ENCODE assay signal across 13 cellular contexts in the genomic region with DNA sequence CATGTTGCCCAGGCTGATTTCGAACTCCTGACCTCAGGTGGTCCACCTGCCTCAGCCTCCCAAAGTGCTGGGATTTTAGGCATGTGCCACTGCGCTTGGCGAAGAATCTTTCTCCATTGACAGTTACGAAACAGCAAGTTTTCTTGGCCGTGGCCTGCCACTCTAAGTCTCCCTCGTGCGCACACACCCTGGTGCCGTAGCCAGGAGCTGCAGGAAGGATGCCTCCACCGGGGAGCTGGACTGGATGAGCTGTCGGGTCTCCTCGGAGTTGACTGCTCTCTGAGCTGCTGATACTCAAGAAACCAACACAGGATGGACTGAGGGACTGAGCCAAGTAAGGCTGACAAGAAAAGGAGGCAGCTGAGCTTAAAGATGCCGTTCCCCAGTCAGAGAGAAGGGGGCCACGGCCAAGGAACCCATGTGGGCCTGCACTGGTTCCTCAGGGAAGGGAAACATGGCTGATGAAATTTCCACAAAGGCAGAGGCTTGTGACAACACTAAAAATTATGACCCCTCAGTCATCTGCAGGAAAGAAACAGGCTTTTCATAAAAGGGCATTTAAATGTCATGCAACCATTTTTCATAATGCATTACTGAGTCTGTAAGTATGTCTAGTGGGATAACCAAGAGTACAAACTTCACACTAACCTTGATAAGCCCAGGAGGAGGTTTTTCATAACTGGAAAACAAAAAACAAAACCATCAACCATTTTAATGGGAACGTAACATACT. TPM values are rescaled to one million over a fixed set of nuclear protein-coding genes. Genes with fewer than 3 reads are reported as not detected.
DNase-seq lines count a peak whose midpoint lies in the region; ATAC-seq and TF ChIP-seq lines count a peak whose summit lies in the region.
"Had no signal": no experiment of that assay in that cellular context is flagged by ENCODE, and none has a peak within 500 bp of the region (broad histone marks: within the 10 kb centered on the region; RNA-seq: fewer than 3 reads in every experiment).

No MANE protein-coding gene starts in this region.

- H3K4me1 Mint-ChIP-seq in activated B cell treated with CpG ODN at 0.5 μM for 24 hours = peaks cover 25% of the 10 kb centered on the region
- H3K4me1 Mint-ChIP-seq in mesothelial cell of epicardium = peaks cover 14% of the 10 kb centered on the region
- H3K4me1 Mint-ChIP-seq: H9 had no signal

- no peaks in the 10 kb centered on the region for H4K20me1 ChIP-seq in OCI-LY3 (ENCODE audit: insufficient read depth, low read length)

- no peaks in the 10 kb centered on the region for H3K27me3 ChIP-seq in OCI-LY3 (ENCODE audit: low read depth, low read length)

- no peak overlapping the region for H2AFZ ChIP-seq in OCI-LY3 (ENCODE audit: low read depth, low read length)

- no peak overlapping the region for H3K4me3 ChIP-seq in OCI-LY3 (ENCODE audit: low read length)

- H3K4me1 ChIP-seq in OCI-LY3 (ENCODE audit: low read length) = peaks cover 21% of the 10 kb centered on the region
- H3K4me1 ChIP-seq: Caco-2 had no signal

- H3K9ac ChIP-seq in OCI-LY3 (ENCODE audit: low read length) = peak overlapping the region; percentile 27; the same call in 1 of the 2 replicates

- no peak overlapping the region for H3K4me3 Mint-ChIP-seq in activated B cell treated with CpG ODN at 0.5 μM for 24 hours
- no peak overlapping the region for H3K4me3 Mint-ChIP-seq in mesothelial cell of epicardium
- H3K4me3 Mint-ChIP-seq: CD4-positive, alpha-beta T cell; H9 had no signal

- H3K27ac Mint-ChIP-seq in activated B cell treated with CpG ODN at 0.5 μM for 24 hours = peak overlapping the region; percentile 31
- H3K27ac Mint-ChIP-seq in mesothelial cell of epicardium = peak overlapping the region; percentile 43
- H3K27ac Mint-ChIP-seq: CD4-positive, alpha-beta T cell; H9 had no signal

- no peaks in the 10 kb centered on the region for H3K27me3 Mint-ChIP-seq in activated B cell treated with CpG ODN at 0.5 μM for 24 hours
- H3K27me3 Mint-ChIP-seq in mesothelial cell of epicardium (ENCODE audit: low read depth) = no peaks in the 10 kb centered on the region
- H3K27me3 Mint-ChIP-seq: CD4-positive, alpha-beta T cell had no signal

- H3K27ac ChIP-seq in OCI-LY3 (ENCODE audit: low read length) = peak overlapping the region; percentile 97
- H3K27ac ChIP-seq: C4-2B had no signal

- H3K36me3 Mint-ChIP-seq in activated B cell treated with CpG ODN at 0.5 μM for 24 hours (ENCODE audit: low read depth) (peaks cover 22% of the 10 kb centered on the region), mesothelial cell of epicardium (peaks cover 38% of the 10 kb centered on the region)

- POLR2A ChIA-PET in activated B cell treated with CpG ODN at 0.5 μM for 24 hours (lab: Charles Lee) = interaction anchor here (0.6 to 3.2 kb wide), 3 partner anchors 12 to 37 kb away, joined by 5 to 30 read pairs (median 20); partner anchors contain the start of gene KBTBD2

- CTCF ChIA-PET in activated B cell treated with CpG ODN at 0.5 μM for 24 hours (lab: Charles Lee) = interaction anchor here (0.7 to 1.5 kb wide), 2 partner anchors 83 to 120 kb away, joined by 3 to 4 read pairs; no protein-coding TSS in a partner anchor

- H3K79me2 ChIP-seq in OCI-LY3 (ENCODE audit: low read length) = 0 out of 2 replicates have a peak, but pooled peaks cover 3% of the 10 kb centered on the region

- TF ChIP-seq POLR2A in GM18505 (IDR thresholded peaks at IDR 0.05; ENCODE audit: borderline replicate concordance, extremely low read depth, insufficient read depth, insufficient read length) = no peak

- no peaks in the 10 kb centered on the region for H3K9me3 ChIP-seq in OCI-LY3 (ENCODE audit: insufficient read depth, low read length)
- H3K9me3 ChIP-seq: Caco-2 had no signal

- intact Hi-C loops in activated B cell treated with CpG ODN at 0.5 μM for 24 hours (cut with micrococcal nuclease) = no loop called here

- ATAC-seq in activated B cell treated with CpG ODN at 0.5 μM for 24 hours (ENCODE audit: low read depth) (no peak), GM18505 (IDR thresholded peaks at IDR 0.05; ENCODE audit: unreplicated experiment) (no peak)

- H3K4me2 ChIP-seq in OCI-LY3 (ENCODE audit: low read length) = peak overlapping the region; percentile 64; the same call in 1 of the 2 replicates

- TF ChIP-seq CTCF in OCI-LY3 (IDR thresholded peaks at IDR 0.05; ENCODE audit: low read depth, low read length) (no peak), activated B cell treated with CpG ODN at 0.5 μM for 24 hours (IDR thresholded peaks at IDR 0.05) (no peak), mesothelial cell of epicardium (IDR thresholded peaks at IDR 0.05; ENCODE audit: unreplicated experiment) (no peak)

- DNase-seq in activated B cell treated with CpG ODN at 0.5 μM for 24 hours (no peak), mesothelial cell of epicardium (ENCODE audit: low spot score in 2 of 2, unreplicated experiment in 2 of 2) (no peak), NCI-H128 (lab: John Stamatoyannopoulos, UW; ENCODE audit: unreplicated experiment) (no peak), ureter (ENCODE audit: low spot score) (no peak), SKM-1 (lab: John Stamatoyannopoulos, UW; ENCODE audit: unreplicated experiment) (no peak)
- DNase-seq: ACHN; Caco-2; CD4-positive, alpha-beta T cell; H9; IMR-90 had no signal

- H3K36me3 ChIP-seq in OCI-LY3 (replicated peaks; ENCODE audit: low read depth, low read length) = peaks cover 13% of the 10 kb centered on the region

- H3K9me3 Mint-ChIP-seq in activated B cell treated with CpG ODN at 0.5 μM for 24 hours (peaks cover 1% of the 10 kb centered on the region), mesothelial cell of epicardium (no peaks in the 10 kb centered on the region)
- H3K9me3 Mint-ChIP-seq: CD4-positive, alpha-beta T cell; H9 had no signal

RNA-seq across cellular contexts. Expression of gene FKBP9, which starts 27.6 kb away (rescaled TPM):
- total RNA-seq in activated B cell treated with CpG ODN at 0.5 μM for 24 hours (0.51 and 0.69 TPM in 2 replicates), mesothelial cell of epicardium (186 to 208 TPM (median 186 TPM) in 3 replicates), ureter (87.2 TPM)
- total RNA-seq: CD4-positive, alpha-beta T cell had no signal

RNA-seq across cellular contexts. Expression of gene KBTBD2, which starts 38.0 kb away (rescaled TPM):
- total RNA-seq in activated B cell treated with CpG ODN at 0.5 μM for 24 hours = 35.2 and 39.7 TPM in 2 replicates
- 41.9 to 42.3 TPM (median 42.1 TPM) in 3 replicates for total RNA-seq in mesothelial cell of epicardium
- total RNA-seq in ureter = 29.4 TPM

Comparison
In these comparisons a context has a peak if more than half of its experiments do, and no peak if none do; other contexts are left out.
1. RNA of gene FKBP9, which starts 27.6 kb away (total RNA-seq): 186 to 208 TPM in mesothelial cell of epicardium and 87.2 TPM in ureter (single experiment); 0.51 to 0.69 TPM in activated B cell treated with CpG ODN at 0.5 μM for 24 hours; every median in the first group is over 10 times any median in the second.